Comparison of ENCODE assay signal across 27 cellular contexts in the genomic region with DNA sequence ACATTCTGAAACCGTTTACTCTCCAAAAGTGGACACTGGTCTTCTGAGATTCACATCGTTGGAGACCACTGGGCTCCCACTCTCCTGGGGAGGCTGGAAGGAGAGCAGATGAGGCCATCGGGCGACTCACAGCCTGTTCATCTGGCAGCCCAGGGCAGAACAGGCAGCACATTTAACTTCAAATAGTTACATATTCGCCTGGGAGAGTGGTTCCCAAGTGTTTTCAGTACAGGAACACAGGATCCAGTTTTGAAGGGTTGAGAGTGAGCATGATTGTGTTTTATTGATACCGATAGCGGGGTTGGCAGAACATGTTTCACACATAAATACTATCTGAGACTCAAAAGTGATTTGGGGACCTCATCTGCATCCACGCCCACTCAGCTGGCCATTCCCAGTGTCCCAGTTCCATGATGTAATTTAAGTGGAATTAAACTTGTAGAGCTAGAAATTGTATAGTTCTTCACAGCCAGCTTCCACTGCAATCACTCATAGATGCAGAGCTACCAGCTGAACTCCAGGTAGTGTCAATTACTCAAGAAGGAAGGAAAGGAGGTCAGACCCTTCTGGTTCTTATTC. TPM values are rescaled to one million over a fixed set of nuclear protein-coding genes. Genes with fewer than 3 reads are reported as not detected.
A peak's percentile ranks its signal among the peaks of the same experiment; 100 is the strongest.
DNase-seq lines count a peak whose midpoint lies in the region; FAIRE-seq and TF ChIP-seq lines count a peak whose summit lies in the region.
"Had no signal": no experiment of that assay in that cellular context is flagged by ENCODE, and none has a peak within 500 bp of the region (broad histone marks: within the 10 kb centered on the region; RNA-seq: fewer than 3 reads in every experiment).

No MANE protein-coding gene starts in this region.

- no peak overlapping the region for H3K4me3 Mint-ChIP-seq in nephron progenitor cell
- H3K4me3 Mint-ChIP-seq: CD14-positive monocyte; CD4-positive, alpha-beta T cell; CD8-positive, alpha-beta memory T cell; GM23338 had no signal

- no peaks in the 10 kb centered on the region for H3K36me3 Mint-ChIP-seq in nephron progenitor cell (ENCODE audit: low read depth)
- H3K36me3 Mint-ChIP-seq: CD14-positive monocyte; CD8-positive, alpha-beta memory T cell had no signal

- H3K27ac ChIP-seq in WERI-Rb-1: peak overlapping the region; percentile 76
- H3K27ac ChIP-seq in H1 (ENCODE audit: low read depth, low read length): no peak overlapping the region
- H3K27ac ChIP-seq: A549; BLaER1 treated with 17β-estradiol and CSF1 and Interleukin-3, amounts not matched to agents 10 nM and 100 nM had no signal

- no peak overlapping the region for H3K56ac ChIP-seq in H1 (replicated peaks; ENCODE audit: insufficient read length, low read depth, low read length)

- TF ChIP-seq CTCF in WERI-Rb-1 (IDR thresholded peaks at IDR 0.05; ENCODE audit: low read depth, low read length) (no peak), H1 (IDR thresholded peaks at IDR 0.05; ENCODE audit: control extremely low read depth in 1 of 3, insufficient read depth in 1 of 3, low read depth in 1 of 3, low read length in 3 of 3) (no peak), nephron progenitor cell (IDR thresholded peaks at IDR 0.05) (no peak)

- H3K4me2 ChIP-seq in H1 (ENCODE audit: insufficient read depth in 1 of 2, low read depth in 2 of 2, low read length in 2 of 2): no peak overlapping the region
- H3K4me2 ChIP-seq: A549; BLaER1 treated with 17β-estradiol and CSF1 and Interleukin-3, amounts not matched to agents 10 nM and 100 nM; GM23338 had no signal

- H3K79me1 ChIP-seq in H1 (ENCODE audit: low read depth, low read length): no peaks in the 10 kb centered on the region

- H3K27ac Mint-ChIP-seq in nephron progenitor cell: peak overlapping the region; percentile 62
- H3K27ac Mint-ChIP-seq: CD14-positive monocyte; CD4-positive, alpha-beta T cell; CD8-positive, alpha-beta memory T cell; GM23338 had no signal

- no peaks in the 10 kb centered on the region for H3K23me2 ChIP-seq in H1 (ENCODE audit: low read depth, low read length)

- H2AFZ ChIP-seq in H1 (ENCODE audit: low read length): peak overlapping the region; percentile 26; the same call in 1 of the 2 replicates
- H2AFZ ChIP-seq: GM23338 had no signal

- no peak overlapping the region for H3K9ac ChIP-seq in H1 (replicated peaks in 1 of 4; ENCODE audit: extremely low read depth in 1 of 4, low read depth in 3 of 4, low read length in 3 of 4)
- H3K9ac ChIP-seq: BLaER1 treated with 17β-estradiol and CSF1 and Interleukin-3, amounts not matched to agents 10 nM and 100 nM had no signal

- no peak overlapping the region for H4K8ac ChIP-seq in H1 (ENCODE audit: extremely low read depth, insufficient read depth, low read length)

- no peak overlapping the region for H2BK15ac ChIP-seq in H1 (ENCODE audit: low read length)

- no peak overlapping the region for H4K91ac ChIP-seq in H1 (replicated peaks; ENCODE audit: insufficient read length, low read length)

- H3K27me3 ChIP-seq in WERI-Rb-1 (ENCODE audit: insufficient read depth, low read depth, severe bottlenecking) (no peaks in the 10 kb centered on the region), H1 (replicated peaks in 1 of 4; ENCODE audit: control insufficient read depth in 3 of 4, extremely low read depth in 1 of 4, insufficient read depth in 3 of 4, low read length in 3 of 4) (no peaks in the 10 kb centered on the region)
- H3K27me3 ChIP-seq: BE2C; BLaER1 treated with 17β-estradiol and CSF1 and Interleukin-3, amounts not matched to agents 10 nM and 100 nM had no signal

- no peak overlapping the region for H2BK120ac ChIP-seq in H1 (replicated peaks; ENCODE audit: low read depth, low read length)

- no peak overlapping the region for H3K18ac ChIP-seq in H1 (ENCODE audit: extremely low read depth, low read length)

- CTCF ChIA-PET in H1 (lab: Charles Lee; ENCODE audit: partially characterized antibody): interaction anchor here (0.7 to 2.7 kb wide), 14 partner anchors 9 to 1079 kb away, joined by 3 to 14 read pairs (median 6); partner anchors contain the start of gene PNLIP

- no peak for TF ChIP-seq POLR2A in H1 (IDR thresholded peaks at IDR 0.05; ENCODE audit: control extremely low read depth in 1 of 2, low read depth in 2 of 2, low read length in 2 of 2)

- no peaks in the 10 kb centered on the region for H4K20me1 ChIP-seq in H1 (replicated peaks in 1 of 2; ENCODE audit: control insufficient read depth in 1 of 2, insufficient read depth in 2 of 2, low read length in 2 of 2)
- H4K20me1 ChIP-seq: BLaER1 treated with 17β-estradiol and CSF1 and Interleukin-3, amounts not matched to agents 10 nM and 100 nM had no signal

- no peaks in the 10 kb centered on the region for H3K9me3 Mint-ChIP-seq in nephron progenitor cell
- H3K9me3 Mint-ChIP-seq: CD4-positive, alpha-beta T cell; CD8-positive, alpha-beta memory T cell; GM23338 had no signal

- H3K79me2 ChIP-seq in H1 (ENCODE audit: control insufficient read depth in 1 of 2, insufficient read depth in 2 of 2, low read length in 2 of 2): no peaks in the 10 kb centered on the region

- H2AK5ac ChIP-seq in H1 (ENCODE audit: low read depth, low read length): no peak overlapping the region

- H2BK20ac ChIP-seq in H1 (ENCODE audit: low read length): no peak overlapping the region

- H3K9me3 ChIP-seq in WERI-Rb-1 (ENCODE audit: severe bottlenecking) (no peaks in the 10 kb centered on the region), H1 (ENCODE audit: insufficient read depth in 2 of 2, low read depth in 1 of 2, low read length in 1 of 2) (no peaks in the 10 kb centered on the region)
- H3K9me3 ChIP-seq: A549, BE2C, HAP-1 had no signal

- H3K27me3 Mint-ChIP-seq in nephron progenitor cell (ENCODE audit: low read depth, poor library complexity): peaks cover 19% of the 10 kb centered on the region
- H3K27me3 Mint-ChIP-seq: CD8-positive, alpha-beta memory T cell had no signal

- no peak for FAIRE-seq in H1 (lab: Jason Lieb, UNC)
- FAIRE-seq: A549, GM12891, GM18507, H54 had no signal

- no peak overlapping the region for H3K4ac ChIP-seq in H1 (replicated peaks; ENCODE audit: insufficient read length, low read depth, low read length)

- no peak overlapping the region for H2BK12ac ChIP-seq in H1 (ENCODE audit: low read depth, low read length)

- TF ChIP-seq RAD21 in H1 (IDR thresholded peaks at IDR 0.05 in 1 of 2, conservative IDR thresholded peaks at IDR 0.05 in 1 of 2; ENCODE audit: low read depth in 2 of 2, low read length in 2 of 2): no peak

- no peak overlapping the region for H3K4me3 ChIP-seq in WERI-Rb-1 (ENCODE audit: low read depth, low read length)
- no peak overlapping the region for H3K4me3 ChIP-seq in H1 (ENCODE audit: extremely low read depth in 1 of 4, insufficient read depth in 2 of 4, low read depth in 3 of 4, low read length in 4 of 4)
- H3K4me3 ChIP-seq: A549; BLaER1 treated with 17β-estradiol and CSF1 and Interleukin-3, amounts not matched to agents 10 nM and 100 nM; GM23338; HAP-1 had no signal

- H4K5ac ChIP-seq in H1 (ENCODE audit: insufficient read length, low read depth, low read length): no peak overlapping the region

- no peaks in the 10 kb centered on the region; a peak in 1 of 7 replicates for H3K4me1 ChIP-seq in H1 (replicated peaks in 1 of 4; ENCODE audit: control insufficient read depth in 3 of 4, insufficient read depth in 4 of 4, low read length in 3 of 4)
- H3K4me1 ChIP-seq: A549, BE2C, HAP-1 had no signal

- POLR2A ChIA-PET in H1 (lab: Charles Lee; ENCODE audit: partially characterized antibody): no interaction called here

- TF ChIP-seq EP300 in H1 (IDR thresholded peaks at IDR 0.05; ENCODE audit: borderline replicate concordance in 1 of 2, low read depth in 2 of 2, low read length in 2 of 2): no peak

- H3K4me1 Mint-ChIP-seq in nephron progenitor cell: no peaks in the 10 kb centered on the region
- H3K4me1 Mint-ChIP-seq: CD14-positive monocyte; CD8-positive, alpha-beta memory T cell; GM23338 had no signal

- WGBS in H1 (ENCODE audit: extremely low coverage in 1 of 2, insufficient coverage in 1 of 2, insufficient read length in 1 of 2, insufficient replicate concordance in 2 of 2, low coverage in 1 of 2, low lambda C conversion rate in 2 of 2, missing lambda C conversion rate in 1 of 2), 2 experiments: 95% methylated on average over 8 of the region's 8 CpGs; no CpG with 5 or more reads in 1 of the 2 experiments

- no peaks in the 10 kb centered on the region for H3K36me3 ChIP-seq in WERI-Rb-1
- H3K36me3 ChIP-seq in H1 (ENCODE audit: control insufficient read depth in 2 of 4, insufficient read depth in 4 of 4, low read length in 3 of 4): no peaks in the 10 kb centered on the region
- H3K36me3 ChIP-seq: BE2C; BLaER1 treated with 17β-estradiol and CSF1 and Interleukin-3, amounts not matched to agents 10 nM and 100 nM; HAP-1 had no signal

- H3K23ac ChIP-seq in H1 (ENCODE audit: insufficient read length): no peak overlapping the region

- H2BK5ac ChIP-seq in H1 (ENCODE audit: low read depth, low read length): no peak overlapping the region

- H3K14ac ChIP-seq in H1 (ENCODE audit: insufficient read length): no peak overlapping the region

- DNase-seq in WERI-Rb-1 (no peak), H1 (ENCODE audit: low read depth in 1 of 2, low spot score in 2 of 2) (no peak), nephron progenitor cell (no peak), Kasumi-1 (lab: John Stamatoyannopoulos, UW) (no peak), anterior cingulate cortex (lab: John Stamatoyannopoulos, UW) (no peak), NCI-H510A (lab: John Stamatoyannopoulos, UW) (no peak)
- DNase-seq: 8988T; ACHN; AML-193; BE2C; Calu3; CD4-positive, alpha-beta T cell; CD8-positive, alpha-beta memory T cell; COR-L47; DMS53; DMS79 treated with DMSO at 0.1 percent for 48 hours; GF-D8 had no signal

TF ChIP-seq in H1, 55 proteins besides CTCF, POLR2A, EP300 and RAD21:
- TF ChIP-seq KDM4A (IDR thresholded peaks at IDR 0.05; ENCODE audit: low read depth, low read length, severe bottlenecking) (no peak), SIX5 (IDR thresholded peaks at IDR 0.05; ENCODE audit: low read depth, low read length) (no peak), ZNF274 (IDR thresholded peaks at IDR 0.05; ENCODE audit: borderline replicate concordance, extremely low read depth, low read length) (no peak), RXRA (IDR thresholded peaks at IDR 0.05; ENCODE audit: insufficient read depth, low read depth, low read length) (no peak), TCF12 (IDR thresholded peaks at IDR 0.05; ENCODE audit: low read depth, low read length) (no peak), RFX5 (IDR thresholded peaks at IDR 0.05; ENCODE audit: borderline replicate concordance, low read depth, low read length) (no peak)
TF ChIP-seq in H1: peak in this region for 0.

RNA-seq across cellular contexts. Expression of gene PNLIP, which starts 22.8 kb away (rescaled TPM):
- not detected in 2 replicates for total RNA-seq in H1 (2021; fragmentation: NEBNext Ultra II Directional; extraction: Animal tissue kit (Norgen Biotek cat#: 25700))
- polyA plus RNA-seq in H1 (2011; rRNA removed): not detected in 2 replicates
- polyA plus RNA-seq in H1 (2011; cell fraction: cytosol; rRNA removed): not detected
- polyA plus RNA-seq in H1 (2011; cell fraction: nucleus; rRNA removed): not detected
- not detected in 4 replicates for polyA plus RNA-seq in H1 (2012, experiment 1 of 2)
- not detected for polyA plus RNA-seq in H1 (2012, experiment 2 of 2)
- polyA plus RNA-seq in H1 (2013, experiment 1 of 2): not detected
- not detected for polyA plus RNA-seq in H1 (2013, experiment 2 of 2)
- polyA minus RNA-seq in H1 (2011; rRNA and poly(A)+ RNA removed): not detected in 2 replicates
- not detected for polyA minus RNA-seq in H1 (2011; cell fraction: cytosol; rRNA and poly(A)+ RNA removed)
- not detected for polyA minus RNA-seq in H1 (2011; cell fraction: nucleus; rRNA and poly(A)+ RNA removed)
- total RNA-seq: Calu3; CD4-positive, alpha-beta T cell; CD8-positive, alpha-beta memory T cell; Daoy; G401; GM23338 had no signal
- polyA plus RNA-seq: A549; CD14-positive monocyte; CD8-positive, alpha-beta memory T cell; GM23338 had no signal
